In genomic region chr7:113289140-113289740, GRCh38 we compare ENCODE assay signal across 9 cellular contexts.
A peak's percentile ranks its signal among the peaks of the same experiment; 100 is the strongest.
DNase-seq lines count a peak whose midpoint lies in the region; ATAC-seq and TF ChIP-seq lines count a peak whose summit lies in the region.
"Had no signal": no experiment of that assay in that cellular context is flagged by ENCODE, and none has a peak within 500 bp of the region (broad histone marks: within the 10 kb centered on the region; RNA-seq: fewer than 3 reads in every experiment).

No MANE protein-coding gene starts in this region.

- H4K20me1 ChIP-seq in GM23248 (ENCODE audit: insufficient read depth) (no peaks in the 10 kb centered on the region), mammary epithelial cell (ENCODE audit: insufficient read depth, low read length) (no peaks in the 10 kb centered on the region)

- ATAC-seq in activated CD8-positive, alpha-beta memory T cell treated with anti-CD3 and anti-CD28 coated beads, Interleukin-2, amount 10 ng/mL, durations not matched to agents 7 days and 5 days: no peak

- H3K9me2 ChIP-seq in GM23248 (ENCODE audit: insufficient read depth): no peaks in the 10 kb centered on the region

- H3K27me3 ChIP-seq in GM23248 (replicated peaks; ENCODE audit: insufficient read depth) (no peaks in the 10 kb centered on the region), mammary epithelial cell (ENCODE audit: insufficient read depth, low read length) (no peaks in the 10 kb centered on the region)

- in situ Hi-C loops in GM23248 (cut with MboI): no loop called here
- in situ Hi-C loops in mammary epithelial cell (cut with MboI; ENCODE audit: low sequenced_read_pairs in 2 of 2): loop anchor here (25.0 kb wide), 1 partner anchor 277 kb away; no protein-coding TSS in a partner anchor

- peaks cover 3% of the 10 kb centered on the region for H3K27me3 Mint-ChIP-seq in activated CD8-positive, alpha-beta memory T cell treated with anti-CD3 and anti-CD28 coated beads, Interleukin-2, amount 10 ng/mL, durations not matched to agents 7 days and 5 days

- no peaks in the 10 kb centered on the region for H3K36me3 Mint-ChIP-seq in activated CD8-positive, alpha-beta memory T cell treated with anti-CD3 and anti-CD28 coated beads, Interleukin-2, amount 10 ng/mL, durations not matched to agents 7 days and 5 days

- H3K4me1 Mint-ChIP-seq in activated CD8-positive, alpha-beta memory T cell treated with anti-CD3 and anti-CD28 coated beads, Interleukin-2, amount 10 ng/mL, durations not matched to agents 7 days and 5 days: no peaks in the 10 kb centered on the region

- intact Hi-C loops in mammary epithelial cell (cut with micrococcal nuclease): loop anchor here (1.0 kb wide), 3 partner anchors 130 to 739 kb away; no protein-coding TSS in a partner anchor

- H3K27ac Mint-ChIP-seq in activated CD8-positive, alpha-beta memory T cell treated with anti-CD3 and anti-CD28 coated beads, Interleukin-2, amount 10 ng/mL, durations not matched to agents 7 days and 5 days: no peak overlapping the region

- DNase-seq in NCI-H1105 (lab: John Stamatoyannopoulos, UW): peak; percentile 5
- no peak for DNase-seq in NCI-H1105 treated with DMSO at 0.1 percent for 48 hours (lab: John Stamatoyannopoulos, UW)
- peak; percentile 79 for DNase-seq in GM23248
- peak; percentile 15 for DNase-seq in NCI-H146 (lab: John Stamatoyannopoulos, UW)
- peak; percentile 64 for DNase-seq in mammary epithelial cell
- peak; percentile 10 for DNase-seq in non-pigmented ciliary epithelial cell (ENCODE audit: low read depth)
- DNase-seq in activated CD8-positive, alpha-beta memory T cell treated with anti-CD3 and anti-CD28 coated beads, Interleukin-2, amount 10 ng/mL, durations not matched to agents 7 days and 5 days: no peak
- no peak for DNase-seq in occipital lobe (lab: John Stamatoyannopoulos, UW)

- WGBS in GM23248 (ENCODE audit: low coverage in 1 of 2, low lambda C conversion rate in 2 of 2, missing lambda C conversion rate in 2 of 2), 2 experiments: 24 to 28% methylated on average over 4 of the region's 4 CpGs
- 45% methylated on average over 4 of the region's 4 CpGs for WGBS in mammary epithelial cell (ENCODE audit: low coverage, missing lambda C conversion rate)

- H3K9ac ChIP-seq in GM23248: no peak overlapping the region
- no peak overlapping the region for H3K9ac ChIP-seq in mammary epithelial cell (ENCODE audit: insufficient read depth, low read length)

- H3K4me2 ChIP-seq in GM23248 (ENCODE audit: unreplicated experiment) (no peak overlapping the region), mammary epithelial cell (ENCODE audit: insufficient read depth, low read depth, low read length) (no peak overlapping the region)

- H3K36me3 ChIP-seq in GM23248 (ENCODE audit: low read depth): no peaks in the 10 kb centered on the region
- peaks cover 1% of the 10 kb centered on the region for H3K36me3 ChIP-seq in mammary epithelial cell (ENCODE audit: insufficient read depth, low read length)

- H3K79me2 ChIP-seq in GM23248 (ENCODE audit: insufficient read depth): no peaks in the 10 kb centered on the region
- no peaks in the 10 kb centered on the region for H3K79me2 ChIP-seq in mammary epithelial cell (ENCODE audit: insufficient read depth, low read length)

- TF ChIP-seq CTCF in mammary epithelial cell (conservative IDR thresholded peaks at IDR 0.05 in 1 of 2, IDR thresholded peaks at IDR 0.05 in 1 of 2; ENCODE audit: extremely low read depth in 1 of 2, insufficient read depth in 1 of 2, low read depth in 1 of 2, low read length in 2 of 2): peak; percentile 51 to 84

- H3K27ac ChIP-seq in GM23248 (no peak overlapping the region), mammary epithelial cell (ENCODE audit: insufficient read depth, low read depth, low read length) (no peak overlapping the region)
- H3K27ac ChIP-seq: skin epidermis had no signal

- H3K4me1 ChIP-seq in GM23248 (ENCODE audit: insufficient read depth) (peaks cover 14% of the 10 kb centered on the region), mammary epithelial cell (ENCODE audit: insufficient read depth, low read length) (no peaks in the 10 kb centered on the region)

- BruUV-seq in mammary epithelial cell (replicated peaks; lab: Mats Ljungman, UMichigan): no TSS peak

- dilution Hi-C loops in mammary epithelial cell (cut with HindIII; ENCODE audit: low sequenced_read_pairs): no loop called here

- no peak overlapping the region for H2AFZ ChIP-seq in GM23248
- H2AFZ ChIP-seq in mammary epithelial cell (ENCODE audit: low read depth, low read length): no peak overlapping the region

- H3F3A ChIP-seq in GM23248 (ENCODE audit: insufficient read depth): no peaks in the 10 kb centered on the region

- no peak overlapping the region for H3K4me3 ChIP-seq in GM23248
- H3K4me3 ChIP-seq in mammary epithelial cell (replicated peaks in 1 of 3; ENCODE audit: insufficient read depth in 1 of 3, low read depth in 2 of 3, low read length in 3 of 3): no peak overlapping the region
- H3K4me3 ChIP-seq: skin epidermis had no signal

- H3K9me3 ChIP-seq in GM23248 (ENCODE audit: low read depth) (no peaks in the 10 kb centered on the region), mammary epithelial cell (replicated peaks; ENCODE audit: insufficient read depth, low read length) (no peaks in the 10 kb centered on the region)

- CTCF ChIA-PET in mammary epithelial cell (lab: Charles Lee; ENCODE audit: low non-redundant PET): interaction anchor here (0.5 to 1.2 kb wide), 3 partner anchors 129 to 422 kb away, joined by 7 to 39 read pairs (median 9); no protein-coding TSS in a partner anchor
- CTCF ChIA-PET in activated CD8-positive, alpha-beta memory T cell treated with anti-CD3 and anti-CD28 coated beads, Interleukin-2, amount 10 ng/mL, durations not matched to agents 7 days and 5 days (lab: Charles Lee): interaction anchor here (0.9 kb wide), 1 partner anchor 390 kb away, joined by 3 read pairs; no protein-coding TSS in a partner anchor

- H3K4me3 Mint-ChIP-seq in activated CD8-positive, alpha-beta memory T cell treated with anti-CD3 and anti-CD28 coated beads, Interleukin-2, amount 10 ng/mL, durations not matched to agents 7 days and 5 days: no peak overlapping the region

- H3K9me3 Mint-ChIP-seq in activated CD8-positive, alpha-beta memory T cell treated with anti-CD3 and anti-CD28 coated beads, Interleukin-2, amount 10 ng/mL, durations not matched to agents 7 days and 5 days (ENCODE audit: low read depth): no peaks in the 10 kb centered on the region

Comparison
In these comparisons a context has a peak if more than half of its experiments do, and no peak if none do; other contexts are left out.
1. DNase-seq: peak in NCI-H1105 (single experiment), GM23248 (single experiment), NCI-H146 (single experiment), mammary epithelial cell (single experiment) and non-pigmented ciliary epithelial cell (single experiment); none in NCI-H1105 treated with DMSO at 0.1 percent for 48 hours (single experiment), activated CD8-positive, alpha-beta memory T cell treated with anti-CD3 and anti-CD28 coated beads, Interleukin-2, amount 10 ng/mL, durations not matched to agents 7 days and 5 days (single experiment) and occipital lobe (single experiment).